8 cellular contexts compared by ENCODE assay signal in genomic region chr17:32084597-32085359, GRCh38. TPM values are rescaled to one million over a fixed set of nuclear protein-coding genes. Genes with fewer than 3 reads are reported as not detected.
A peak's percentile ranks its signal among the peaks of the same experiment; 100 is the strongest.
DNase-seq lines count a peak whose midpoint lies in the region; ATAC-seq and TF ChIP-seq lines count a peak whose summit lies in the region.
"Not testable (repeated sequence)": the region's sequence is repeated elsewhere in the genome, so short reads cannot be mapped to it uniquely, and the experiment has no call there.

No MANE protein-coding gene starts in this region.

- not testable (repeated sequence) for H3K9ac ChIP-seq in OCI-LY1 (ENCODE audit: low read length)

- POLR2A ChIA-PET in CD8-positive, alpha-beta T cell (lab: Charles Lee): not testable (repeated sequence)

- not testable (repeated sequence) for H4K20me1 ChIP-seq in OCI-LY1 (ENCODE audit: insufficient read depth, low read length)

- not testable (repeated sequence) for H3K27me3 ChIP-seq in CD8-positive, alpha-beta T cell (ENCODE audit: insufficient read depth, low read length); OCI-LY1 (ENCODE audit: insufficient read depth, low read length); heart left ventricle; lower lobe of right lung (ENCODE audit: low read depth); upper lobe of right lung

- H3K4me1 ChIP-seq in CD8-positive, alpha-beta T cell (ENCODE audit: insufficient read depth, low read length); heart left ventricle; lower lobe of right lung; upper lobe of right lung: not testable (repeated sequence)
- H3K4me1 ChIP-seq in OCI-LY1 (ENCODE audit: insufficient read depth, low read length, severe bottlenecking): peaks cover 15% of the 10 kb centered on the region

- H3F3A ChIP-seq in OCI-LY1 (ENCODE audit: insufficient read depth, low read length): not testable (repeated sequence)

- not testable (repeated sequence) for H3K27ac ChIP-seq in CD8-positive, alpha-beta T cell (ENCODE audit: low read depth, low read length); heart left ventricle; lower lobe of right lung; upper lobe of right lung
- peak overlapping the region; percentile 43 for H3K27ac ChIP-seq in OCI-LY1 (ENCODE audit: low read depth, low read length, poor library complexity, severe bottlenecking)

- not testable (repeated sequence) for H3K4me3 ChIP-seq in CD8-positive, alpha-beta T cell (ENCODE audit: low read depth, low read length); lower lobe of right lung; upper lobe of right lung
- peak overlapping the region; percentile 46 for H3K4me3 ChIP-seq in OCI-LY1 (ENCODE audit: low read depth, low read length, poor library complexity, severe bottlenecking)
- H3K4me3 ChIP-seq in heart left ventricle: peak overlapping the region in 1 of 12 donors; percentile 0

- ATAC-seq in CD8-positive, alpha-beta T cell; activated CD8-positive, alpha-beta memory T cell treated with anti-CD3 and anti-CD28 coated beads, Interleukin-2, amount 10 ng/mL, durations not matched to agents 7 days and 5 days; central memory CD8-positive, alpha-beta T cell (replicated peaks; ENCODE audit: extremely low read depth, poor library complexity, severe bottlenecking): not testable (repeated sequence)
- ATAC-seq in heart left ventricle: peak in 3 of 4 donors; percentile 20 to 49 (median 44)
- ATAC-seq in lower lobe of right lung: peak; percentile 42 to 46
- peak; percentile 44 for ATAC-seq in upper lobe of right lung

- H3K36me3 Mint-ChIP-seq in CD8-positive, alpha-beta T cell; activated CD8-positive, alpha-beta memory T cell treated with anti-CD3 and anti-CD28 coated beads, Interleukin-2, amount 10 ng/mL, durations not matched to agents 7 days and 5 days; central memory CD8-positive, alpha-beta T cell (ENCODE audit: insufficient read depth); neural crest cell (ENCODE audit: low read depth): not testable (repeated sequence)

- CTCF ChIA-PET in CD8-positive, alpha-beta T cell (lab: Charles Lee); activated CD8-positive, alpha-beta memory T cell treated with anti-CD3 and anti-CD28 coated beads, Interleukin-2, amount 10 ng/mL, durations not matched to agents 7 days and 5 days (lab: Charles Lee): not testable (repeated sequence)

- not testable (repeated sequence) for H3K4me1 Mint-ChIP-seq in CD8-positive, alpha-beta T cell (ENCODE audit: low read depth); activated CD8-positive, alpha-beta memory T cell treated with anti-CD3 and anti-CD28 coated beads, Interleukin-2, amount 10 ng/mL, durations not matched to agents 7 days and 5 days; central memory CD8-positive, alpha-beta T cell; neural crest cell

- H3K4me2 ChIP-seq in OCI-LY1 (ENCODE audit: low read length): peak overlapping the region; percentile 41

- not testable (repeated sequence) for H3K9me3 ChIP-seq in CD8-positive, alpha-beta T cell (ENCODE audit: low read length); OCI-LY1 (ENCODE audit: low read length); heart left ventricle; lower lobe of right lung; upper lobe of right lung

- TF ChIP-seq CTCF in CD8-positive, alpha-beta T cell (IDR thresholded peaks at IDR 0.05); OCI-LY1 (IDR thresholded peaks at IDR 0.05; ENCODE audit: low read length); heart left ventricle (IDR thresholded peaks at IDR 0.05); lower lobe of right lung (IDR thresholded peaks at IDR 0.05); neural crest cell (conservative IDR thresholded peaks at IDR 0.05); upper lobe of right lung (IDR thresholded peaks at IDR 0.05): not testable (repeated sequence)

- not testable (repeated sequence) for H3K9me3 Mint-ChIP-seq in CD8-positive, alpha-beta T cell; activated CD8-positive, alpha-beta memory T cell treated with anti-CD3 and anti-CD28 coated beads, Interleukin-2, amount 10 ng/mL, durations not matched to agents 7 days and 5 days (ENCODE audit: low read depth); central memory CD8-positive, alpha-beta T cell; neural crest cell

- not testable (repeated sequence) for TF ChIP-seq POLR2A in heart left ventricle (IDR thresholded peaks at IDR 0.05)

- intact Hi-C loops in CD8-positive, alpha-beta T cell (cut with DNase I, micrococcal nuclease): loop anchor here in 1 of 2 experiments (5.0 kb wide), 1 partner anchor 43 kb away; no protein-coding TSS in a partner anchor
- intact Hi-C loops in heart left ventricle (cut with DNase I); lower lobe of right lung (cut with DNase I); upper lobe of right lung (cut with DNase I): not testable (repeated sequence)

- H3K27ac Mint-ChIP-seq in CD8-positive, alpha-beta T cell; activated CD8-positive, alpha-beta memory T cell treated with anti-CD3 and anti-CD28 coated beads, Interleukin-2, amount 10 ng/mL, durations not matched to agents 7 days and 5 days; central memory CD8-positive, alpha-beta T cell (ENCODE audit: low read depth); neural crest cell (ENCODE audit: unreplicated experiment): not testable (repeated sequence)

- not testable (repeated sequence) for H3K79me2 ChIP-seq in OCI-LY1 (ENCODE audit: insufficient read depth, low read length)

- H3K27me3 Mint-ChIP-seq in CD8-positive, alpha-beta T cell (ENCODE audit: low read depth); activated CD8-positive, alpha-beta memory T cell treated with anti-CD3 and anti-CD28 coated beads, Interleukin-2, amount 10 ng/mL, durations not matched to agents 7 days and 5 days; central memory CD8-positive, alpha-beta T cell; neural crest cell (ENCODE audit: low read depth): not testable (repeated sequence)

- peak overlapping the region; percentile 39 for H3K4me3 Mint-ChIP-seq in CD8-positive, alpha-beta T cell
- peak overlapping the region; percentile 52 for H3K4me3 Mint-ChIP-seq in activated CD8-positive, alpha-beta memory T cell treated with anti-CD3 and anti-CD28 coated beads, Interleukin-2, amount 10 ng/mL, durations not matched to agents 7 days and 5 days
- H3K4me3 Mint-ChIP-seq in central memory CD8-positive, alpha-beta T cell: peak overlapping the region; percentile 36
- peak overlapping the region; percentile 71 for H3K4me3 Mint-ChIP-seq in neural crest cell

- not testable (repeated sequence) for H2AFZ ChIP-seq in OCI-LY1 (ENCODE audit: low read length)

- 6 to 28% (median 13%) methylated on average over 7 to 14 of the region's 29 CpGs for WGBS in heart left ventricle, 4 donors

- H3K36me3 ChIP-seq in CD8-positive, alpha-beta T cell (ENCODE audit: insufficient read depth, low read length); OCI-LY1 (ENCODE audit: insufficient read depth, low read length); heart left ventricle; lower lobe of right lung; upper lobe of right lung: not testable (repeated sequence)

- not testable (repeated sequence) for H3K9me2 ChIP-seq in OCI-LY1 (ENCODE audit: low read depth, low read length)

- not testable (repeated sequence) for DNase-seq in CD8-positive, alpha-beta T cell; activated CD8-positive, alpha-beta memory T cell treated with anti-CD3 and anti-CD28 coated beads, Interleukin-2, amount 10 ng/mL, durations not matched to agents 7 days and 5 days; central memory CD8-positive, alpha-beta T cell (ENCODE audit: low spot score in 2 of 2); heart left ventricle; lower lobe of right lung; neural crest cell (ENCODE audit: low read depth, low spot score); upper lobe of right lung

RNA-seq across cellular contexts. Expression of gene RHOT1, which starts 57.5 kb away (rescaled TPM):
- total RNA-seq in CD8-positive, alpha-beta T cell: 10 to 100 TPM; 13.1 to 15.4 TPM
- total RNA-seq in activated CD8-positive, alpha-beta memory T cell treated with anti-CD3 and anti-CD28 coated beads, Interleukin-2, amount 10 ng/mL, durations not matched to agents 7 days and 5 days: 10 to 100 TPM; 25.7 to 28.2 TPM
- total RNA-seq in heart left ventricle (10 to 100 TPM; 41.5 to 76.8 (median 54.4) TPM), lower lobe of right lung (48.6 TPM), neural crest cell (30.1 and 34.1 TPM in 2 replicates), upper lobe of right lung (46.6 TPM)
- polyA plus RNA-seq in heart left ventricle: 10 to 100 TPM; 43.5 to 53.5 TPM
